In the genomic region with DNA sequence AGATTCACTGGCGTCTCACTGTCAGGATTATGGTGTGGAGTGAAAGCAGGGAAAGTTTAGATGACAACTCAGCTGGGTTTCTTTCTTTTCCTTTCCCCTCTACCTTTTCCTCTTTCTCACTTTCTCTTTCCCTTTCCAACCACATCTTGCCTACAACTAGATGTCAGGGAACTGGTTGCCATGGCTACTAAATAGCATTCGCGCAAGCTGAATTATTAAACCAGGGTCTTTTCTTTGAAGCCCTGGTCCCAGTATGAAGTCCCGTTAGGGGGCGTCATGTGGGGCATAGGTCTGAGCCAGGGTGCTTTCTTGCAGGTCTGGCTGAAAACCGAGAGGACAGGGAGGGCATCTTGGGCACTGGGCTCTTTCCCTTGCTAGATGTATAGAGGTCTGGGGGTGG, we compare ENCODE assay signal across 1 cellular context.
TF ChIP-seq lines count a peak whose summit lies in the region.

No MANE protein-coding gene starts in this region.

TF ChIP-seq in GM23338, 12 proteins besides CTCF, POLR2A, EP300 and RAD21 (continued from another document):
- TF ChIP-seq, protein P1, sequence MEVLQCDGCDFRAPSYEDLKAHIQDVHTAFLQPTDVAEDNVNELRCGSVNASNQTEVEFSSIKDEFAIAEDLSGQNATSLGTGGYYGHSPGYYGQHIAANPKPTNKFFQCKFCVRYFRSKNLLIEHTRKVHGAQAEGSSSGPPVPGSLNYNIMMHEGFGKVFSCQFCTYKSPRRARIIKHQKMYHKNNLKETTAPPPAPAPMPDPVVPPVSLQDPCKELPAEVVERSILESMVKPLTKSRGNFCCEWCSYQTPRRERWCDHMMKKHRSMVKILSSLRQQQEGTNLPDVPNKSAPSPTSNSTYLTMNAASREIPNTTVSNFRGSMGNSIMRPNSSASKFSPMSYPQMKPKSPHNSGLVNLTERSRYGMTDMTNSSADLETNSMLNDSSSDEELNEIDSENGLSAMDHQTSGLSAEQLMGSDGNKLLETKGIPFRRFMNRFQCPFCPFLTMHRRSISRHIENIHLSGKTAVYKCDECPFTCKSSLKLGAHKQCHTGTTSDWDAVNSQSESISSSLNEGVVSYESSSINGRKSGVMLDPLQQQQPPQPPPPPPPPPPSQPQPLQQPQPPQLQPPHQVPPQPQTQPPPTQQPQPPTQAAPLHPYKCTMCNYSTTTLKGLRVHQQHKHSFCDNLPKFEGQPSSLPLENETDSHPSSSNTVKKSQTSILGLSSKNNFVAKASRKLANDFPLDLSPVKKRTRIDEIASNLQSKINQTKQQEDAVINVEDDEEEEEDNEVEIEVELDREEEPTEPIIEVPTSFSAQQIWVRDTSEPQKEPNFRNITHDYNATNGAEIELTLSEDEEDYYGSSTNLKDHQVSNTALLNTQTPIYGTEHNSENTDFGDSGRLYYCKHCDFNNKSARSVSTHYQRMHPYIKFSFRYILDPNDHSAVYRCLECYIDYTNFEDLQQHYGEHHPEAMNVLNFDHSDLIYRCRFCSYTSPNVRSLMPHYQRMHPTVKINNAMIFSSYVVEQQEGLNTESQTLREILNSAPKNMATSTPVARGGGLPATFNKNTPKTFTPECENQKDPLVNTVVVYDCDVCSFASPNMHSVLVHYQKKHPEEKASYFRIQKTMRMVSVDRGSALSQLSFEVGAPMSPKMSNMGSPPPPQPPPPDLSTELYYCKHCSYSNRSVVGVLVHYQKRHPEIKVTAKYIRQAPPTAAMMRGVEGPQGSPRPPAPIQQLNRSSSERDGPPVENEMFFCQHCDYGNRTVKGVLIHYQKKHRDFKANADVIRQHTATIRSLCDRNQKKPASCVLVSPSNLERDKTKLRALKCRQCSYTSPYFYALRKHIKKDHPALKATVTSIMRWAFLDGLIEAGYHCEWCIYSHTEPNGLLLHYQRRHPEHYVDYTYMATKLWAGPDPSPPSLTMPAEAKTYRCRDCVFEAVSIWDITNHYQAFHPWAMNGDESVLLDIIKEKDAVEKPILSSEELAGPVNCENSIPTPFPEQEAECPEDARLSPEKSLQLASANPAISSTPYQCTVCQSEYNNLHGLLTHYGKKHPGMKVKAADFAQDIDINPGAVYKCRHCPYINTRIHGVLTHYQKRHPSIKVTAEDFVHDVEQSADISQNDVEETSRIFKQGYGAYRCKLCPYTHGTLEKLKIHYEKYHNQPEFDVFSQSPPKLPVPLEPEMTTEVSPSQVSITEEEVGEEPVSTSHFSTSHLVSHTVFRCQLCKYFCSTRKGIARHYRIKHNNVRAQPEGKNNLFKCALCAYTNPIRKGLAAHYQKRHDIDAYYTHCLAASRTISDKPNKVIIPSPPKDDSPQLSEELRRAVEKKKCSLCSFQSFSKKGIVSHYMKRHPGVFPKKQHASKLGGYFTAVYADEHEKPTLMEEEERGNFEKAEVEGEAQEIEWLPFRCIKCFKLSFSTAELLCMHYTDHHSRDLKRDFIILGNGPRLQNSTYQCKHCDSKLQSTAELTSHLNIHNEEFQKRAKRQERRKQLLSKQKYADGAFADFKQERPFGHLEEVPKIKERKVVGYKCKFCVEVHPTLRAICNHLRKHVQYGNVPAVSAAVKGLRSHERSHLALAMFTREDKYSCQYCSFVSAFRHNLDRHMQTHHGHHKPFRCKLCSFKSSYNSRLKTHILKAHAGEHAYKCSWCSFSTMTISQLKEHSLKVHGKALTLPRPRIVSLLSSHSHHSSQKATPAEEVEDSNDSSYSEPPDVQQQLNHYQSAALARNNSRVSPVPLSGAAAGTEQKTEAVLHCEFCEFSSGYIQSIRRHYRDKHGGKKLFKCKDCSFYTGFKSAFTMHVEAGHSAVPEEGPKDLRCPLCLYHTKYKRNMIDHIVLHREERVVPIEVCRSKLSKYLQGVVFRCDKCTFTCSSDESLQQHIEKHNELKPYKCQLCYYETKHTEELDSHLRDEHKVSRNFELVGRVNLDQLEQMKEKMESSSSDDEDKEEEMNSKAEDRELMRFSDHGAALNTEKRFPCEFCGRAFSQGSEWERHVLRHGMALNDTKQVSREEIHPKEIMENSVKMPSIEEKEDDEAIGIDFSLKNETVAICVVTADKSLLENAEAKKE (CRISPR knock-in tag; IDR thresholded peaks at IDR 0.05): no peak
- TF ChIP-seq, protein P2, sequence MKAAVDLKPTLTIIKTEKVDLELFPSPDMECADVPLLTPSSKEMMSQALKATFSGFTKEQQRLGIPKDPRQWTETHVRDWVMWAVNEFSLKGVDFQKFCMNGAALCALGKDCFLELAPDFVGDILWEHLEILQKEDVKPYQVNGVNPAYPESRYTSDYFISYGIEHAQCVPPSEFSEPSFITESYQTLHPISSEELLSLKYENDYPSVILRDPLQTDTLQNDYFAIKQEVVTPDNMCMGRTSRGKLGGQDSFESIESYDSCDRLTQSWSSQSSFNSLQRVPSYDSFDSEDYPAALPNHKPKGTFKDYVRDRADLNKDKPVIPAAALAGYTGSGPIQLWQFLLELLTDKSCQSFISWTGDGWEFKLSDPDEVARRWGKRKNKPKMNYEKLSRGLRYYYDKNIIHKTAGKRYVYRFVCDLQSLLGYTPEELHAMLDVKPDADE (IDR thresholded peaks at IDR 0.05): no peak
- no peak for TF ChIP-seq ZNF331 (CRISPR knock-in tag; IDR thresholded peaks at IDR 0.05; ENCODE audit: low read depth)
- TF ChIP-seq NANOG (IDR thresholded peaks at IDR 0.05; ENCODE audit: borderline replicate concordance): no peak
- TF ChIP-seq, protein P3, sequence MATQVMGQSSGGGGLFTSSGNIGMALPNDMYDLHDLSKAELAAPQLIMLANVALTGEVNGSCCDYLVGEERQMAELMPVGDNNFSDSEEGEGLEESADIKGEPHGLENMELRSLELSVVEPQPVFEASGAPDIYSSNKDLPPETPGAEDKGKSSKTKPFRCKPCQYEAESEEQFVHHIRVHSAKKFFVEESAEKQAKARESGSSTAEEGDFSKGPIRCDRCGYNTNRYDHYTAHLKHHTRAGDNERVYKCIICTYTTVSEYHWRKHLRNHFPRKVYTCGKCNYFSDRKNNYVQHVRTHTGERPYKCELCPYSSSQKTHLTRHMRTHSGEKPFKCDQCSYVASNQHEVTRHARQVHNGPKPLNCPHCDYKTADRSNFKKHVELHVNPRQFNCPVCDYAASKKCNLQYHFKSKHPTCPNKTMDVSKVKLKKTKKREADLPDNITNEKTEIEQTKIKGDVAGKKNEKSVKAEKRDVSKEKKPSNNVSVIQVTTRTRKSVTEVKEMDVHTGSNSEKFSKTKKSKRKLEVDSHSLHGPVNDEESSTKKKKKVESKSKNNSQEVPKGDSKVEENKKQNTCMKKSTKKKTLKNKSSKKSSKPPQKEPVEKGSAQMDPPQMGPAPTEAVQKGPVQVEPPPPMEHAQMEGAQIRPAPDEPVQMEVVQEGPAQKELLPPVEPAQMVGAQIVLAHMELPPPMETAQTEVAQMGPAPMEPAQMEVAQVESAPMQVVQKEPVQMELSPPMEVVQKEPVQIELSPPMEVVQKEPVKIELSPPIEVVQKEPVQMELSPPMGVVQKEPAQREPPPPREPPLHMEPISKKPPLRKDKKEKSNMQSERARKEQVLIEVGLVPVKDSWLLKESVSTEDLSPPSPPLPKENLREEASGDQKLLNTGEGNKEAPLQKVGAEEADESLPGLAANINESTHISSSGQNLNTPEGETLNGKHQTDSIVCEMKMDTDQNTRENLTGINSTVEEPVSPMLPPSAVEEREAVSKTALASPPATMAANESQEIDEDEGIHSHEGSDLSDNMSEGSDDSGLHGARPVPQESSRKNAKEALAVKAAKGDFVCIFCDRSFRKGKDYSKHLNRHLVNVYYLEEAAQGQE (IDR thresholded peaks at IDR 0.05; ENCODE audit: unreplicated experiment): no peak
- no peak for TF ChIP-seq CREB1 (CRISPR knock-in tag; IDR thresholded peaks at IDR 0.05; ENCODE audit: low read depth)
- TF ChIP-seq ZNF114 (CRISPR knock-in tag; IDR thresholded peaks at IDR 0.05): no peak
- TF ChIP-seq EZH2phosphoT487 (IDR thresholded peaks at IDR 0.05; ENCODE audit: unreplicated experiment): no peak
- no peak for TF ChIP-seq STAT1 (IDR thresholded peaks at IDR 0.05; ENCODE audit: unreplicated experiment)
- no peak for TF ChIP-seq POLR2AphosphoS5 (IDR thresholded peaks at IDR 0.05; ENCODE audit: low read depth)
- no peak for TF ChIP-seq EZH2 (IDR thresholded peaks at IDR 0.05; ENCODE audit: low read depth, unreplicated experiment)
